In the genomic region with DNA sequence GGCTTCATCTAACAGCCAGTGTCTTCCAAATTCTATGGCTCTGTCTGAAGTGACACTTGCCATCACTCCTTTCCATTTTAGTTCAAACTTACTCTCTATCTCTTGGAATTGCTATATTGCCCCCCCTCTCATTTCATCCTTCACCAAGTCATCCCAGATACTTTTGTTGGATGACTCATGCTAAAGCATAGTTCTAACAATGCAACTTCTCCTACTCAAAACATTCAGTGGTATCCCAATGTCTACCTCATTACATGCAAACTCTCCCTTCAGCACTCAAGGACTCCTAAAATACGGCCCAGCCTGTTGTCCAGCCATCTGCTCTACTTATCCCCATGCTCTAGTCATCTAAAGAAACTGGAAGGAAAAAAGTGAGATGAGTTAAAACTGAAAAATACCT, we compare ENCODE assay signal across 1 cellular context.
TF ChIP-seq lines count a peak whose summit lies in the region.

No MANE protein-coding gene starts in this region.

TF ChIP-seq in H1, 55 proteins besides CTCF, POLR2A, EP300 and RAD21:
- TF ChIP-seq TAF1 (IDR thresholded peaks at IDR 0.05; ENCODE audit: low read depth, low read length): no peak
- no peak for TF ChIP-seq KDM5A (IDR thresholded peaks at IDR 0.05; ENCODE audit: low read length)
- no peak for TF ChIP-seq SAP30 (IDR thresholded peaks at IDR 0.05; ENCODE audit: insufficient read depth, insufficient replicate concordance, low read length)
- no peak for TF ChIP-seq BRCA1 (IDR thresholded peaks at IDR 0.05; ENCODE audit: low read depth, low read length)
- TF ChIP-seq SRF (IDR thresholded peaks at IDR 0.05; ENCODE audit: low read depth, low read length): no peak
- TF ChIP-seq, protein P1, sequence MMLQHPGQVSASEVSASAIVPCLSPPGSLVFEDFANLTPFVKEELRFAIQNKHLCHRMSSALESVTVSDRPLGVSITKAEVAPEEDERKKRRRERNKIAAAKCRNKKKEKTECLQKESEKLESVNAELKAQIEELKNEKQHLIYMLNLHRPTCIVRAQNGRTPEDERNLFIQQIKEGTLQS (IDR thresholded peaks at IDR 0.05; ENCODE audit: insufficient read depth, low read depth, low read length): no peak
- no peak for TF ChIP-seq JUND (IDR thresholded peaks at IDR 0.05; ENCODE audit: low read length)
- TF ChIP-seq CEBPB (IDR thresholded peaks at IDR 0.05; ENCODE audit: low read depth, low read length): no peak
- TF ChIP-seq BACH1 (IDR thresholded peaks at IDR 0.05; ENCODE audit: low read length): no peak
- TF ChIP-seq RBBP5 (IDR thresholded peaks at IDR 0.05; ENCODE audit: borderline replicate concordance, low read depth, low read length): no peak
- no peak for TF ChIP-seq POU5F1 (IDR thresholded peaks at IDR 0.05; ENCODE audit: low read depth, low read length)
- TF ChIP-seq RNF2 (IDR thresholded peaks at IDR 0.05; ENCODE audit: borderline replicate concordance, low read depth, low read length, missing control alignments, poor library complexity, severe bottlenecking): no peak
- no peak for TF ChIP-seq FOSL1 (IDR thresholded peaks at IDR 0.05; ENCODE audit: insufficient read depth, low read depth, low read length)
- TF ChIP-seq CBX8 (IDR thresholded peaks at IDR 0.05; ENCODE audit: borderline replicate concordance, low read depth, low read length): no peak
- no peak for TF ChIP-seq RFX5 (IDR thresholded peaks at IDR 0.05; ENCODE audit: borderline replicate concordance, low read depth, low read length)
